ENCODE assay signal across 17 cellular contexts in the genomic region with DNA sequence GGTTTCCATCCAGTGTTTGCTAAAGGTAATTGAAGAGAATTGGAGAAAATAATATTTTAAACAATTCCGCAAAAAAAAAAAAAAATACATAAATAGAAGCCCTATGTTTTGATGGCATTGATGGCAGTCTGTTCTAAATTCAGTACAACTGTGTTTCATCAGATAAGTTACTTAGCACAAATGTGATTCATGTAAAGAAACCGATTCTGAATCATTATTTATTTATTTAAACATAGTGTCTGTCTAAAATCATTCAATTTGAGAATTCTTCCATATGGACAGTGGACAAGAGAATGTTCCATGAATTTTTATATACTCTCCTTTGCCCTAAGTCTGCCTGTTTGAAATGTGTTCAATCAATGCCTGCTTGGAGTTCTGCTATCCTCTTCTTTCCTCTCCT.
DNase-seq lines count a peak whose midpoint lies in the region; ATAC-seq and TF ChIP-seq lines count a peak whose summit lies in the region.
"Had no signal": no experiment of that assay in that cellular context is flagged by ENCODE, and none has a peak within 500 bp of the region (broad histone marks: within the 10 kb centered on the region; RNA-seq: fewer than 3 reads in every experiment).

No MANE protein-coding gene starts in this region.

- H3K36me3 ChIP-seq in brain microvascular endothelial cell (replicated peaks): no peaks in the 10 kb centered on the region
- H3K36me3 ChIP-seq: BLaER1 had no signal

- peak; percentile 62 for DNase-seq in HCEC 1CT
- no peak for DNase-seq in brain microvascular endothelial cell
- peak; percentile 53 for DNase-seq in iris pigment epithelial cell (ENCODE audit: low read depth)
- DNase-seq in D341Med (ENCODE audit: low spot score): no peak
- no peak for DNase-seq in CD4-positive, alpha-beta T cell
- no peak for DNase-seq in endothelial cell (ENCODE audit: low spot score)
- no peak for DNase-seq in RKO (ENCODE audit: low spot score)
- DNase-seq: DMS 273 treated with DMSO at 0.1 percent for 48 hours, H9, NCI-H1417, NCI-H1930, NCI-H2171, NCI-H446 treated with DMSO at 0.1 percent for 48 hours, NCI-H774, Right ventricle myocardium superior had no signal

- peaks cover 3% of the 10 kb centered on the region for H3K9me3 Mint-ChIP-seq in CD4-positive, alpha-beta T cell
- no peaks in the 10 kb centered on the region for H3K9me3 Mint-ChIP-seq in endothelial cell (ENCODE audit: unreplicated experiment)
- H3K9me3 Mint-ChIP-seq: H9 had no signal

- H3K9me3 ChIP-seq in CD4-positive, alpha-beta T cell (ENCODE audit: control insufficient read depth, low read length): no peaks in the 10 kb centered on the region
- H3K9me3 ChIP-seq: BLaER1 had no signal

- CTCF ChIA-PET in CD4-positive, alpha-beta T cell (lab: Charles Lee): no interaction called here

- POLR2A ChIA-PET in CD4-positive, alpha-beta T cell (lab: Charles Lee): no interaction called here

- ATAC-seq in CD4-positive, alpha-beta T cell (ENCODE audit: poor library complexity): no peak

- no peaks in the 10 kb centered on the region for H3K27me3 ChIP-seq in brain microvascular endothelial cell (replicated peaks)
- no peaks in the 10 kb centered on the region for H3K27me3 ChIP-seq in CD4-positive, alpha-beta T cell (ENCODE audit: control insufficient read depth, insufficient read depth, low read length)
- H3K27me3 ChIP-seq: BLaER1 had no signal

- H3K4me1 Mint-ChIP-seq in CD4-positive, alpha-beta T cell (ENCODE audit: low read depth): no peaks in the 10 kb centered on the region
- H3K4me1 Mint-ChIP-seq in endothelial cell (ENCODE audit: unreplicated experiment): peaks cover 9% of the 10 kb centered on the region

- H3K27ac ChIP-seq in brain microvascular endothelial cell: peak overlapping the region; percentile 79
- H3K27ac ChIP-seq in CD4-positive, alpha-beta T cell (ENCODE audit: low read depth, low read length): no peak overlapping the region
- H3K27ac ChIP-seq: BLaER1 had no signal

- H3K27me3 Mint-ChIP-seq in CD4-positive, alpha-beta T cell: no peaks in the 10 kb centered on the region
- H3K27me3 Mint-ChIP-seq in endothelial cell (ENCODE audit: unreplicated experiment): no peaks in the 10 kb centered on the region
- H3K27me3 Mint-ChIP-seq: IgD-negative memory B cell had no signal

- TF ChIP-seq CTCF in brain microvascular endothelial cell (IDR thresholded peaks at IDR 0.05; ENCODE audit: low read depth, low read length, missing control alignments): no peak
- TF ChIP-seq CTCF in CD4-positive, alpha-beta T cell (IDR thresholded peaks at IDR 0.05): no peak
- TF ChIP-seq CTCF in endothelial cell (IDR thresholded peaks at IDR 0.05; ENCODE audit: unreplicated experiment): no peak

- in situ Hi-C loops in brain microvascular endothelial cell (cut with HindIII; ENCODE audit: low pct_ligation_motif_present, low sequenced_read_pairs): no loop called here

- H3K4me3 Mint-ChIP-seq in CD4-positive, alpha-beta T cell: no peak overlapping the region
- no peak overlapping the region for H3K4me3 Mint-ChIP-seq in endothelial cell (ENCODE audit: unreplicated experiment)
- H3K4me3 Mint-ChIP-seq: H9, IgD-negative memory B cell had no signal

- no peak overlapping the region for H3K27ac Mint-ChIP-seq in CD4-positive, alpha-beta T cell
- H3K27ac Mint-ChIP-seq in endothelial cell (ENCODE audit: unreplicated experiment): no peak overlapping the region
- H3K27ac Mint-ChIP-seq: H9, IgD-negative memory B cell had no signal

- H3K36me3 Mint-ChIP-seq in CD4-positive, alpha-beta T cell (ENCODE audit: low read depth): no peaks in the 10 kb centered on the region
- no peaks in the 10 kb centered on the region for H3K36me3 Mint-ChIP-seq in endothelial cell (ENCODE audit: low read depth, unreplicated experiment)
- H3K36me3 Mint-ChIP-seq: IgD-negative memory B cell had no signal

- intact Hi-C loops in CD4-positive, alpha-beta T cell (cut with DNase I, micrococcal nuclease): no loop called here

- H3K4me3 ChIP-seq in brain microvascular endothelial cell (ENCODE audit: low read depth, low read length): no peak overlapping the region
- H3K4me3 ChIP-seq: BLaER1 had no signal

Comparison
In these comparisons a context has a peak if more than half of its experiments do, and no peak if none do; other contexts are left out.
1. DNase-seq: peak in HCEC 1CT (single experiment) and iris pigment epithelial cell (single experiment); none in brain microvascular endothelial cell (single experiment), D341Med (single experiment), CD4-positive, alpha-beta T cell (0 of 10), endothelial cell (single experiment) and RKO (single experiment).